Comparison of ENCODE assay signal across 16 cellular contexts in the genomic region with DNA sequence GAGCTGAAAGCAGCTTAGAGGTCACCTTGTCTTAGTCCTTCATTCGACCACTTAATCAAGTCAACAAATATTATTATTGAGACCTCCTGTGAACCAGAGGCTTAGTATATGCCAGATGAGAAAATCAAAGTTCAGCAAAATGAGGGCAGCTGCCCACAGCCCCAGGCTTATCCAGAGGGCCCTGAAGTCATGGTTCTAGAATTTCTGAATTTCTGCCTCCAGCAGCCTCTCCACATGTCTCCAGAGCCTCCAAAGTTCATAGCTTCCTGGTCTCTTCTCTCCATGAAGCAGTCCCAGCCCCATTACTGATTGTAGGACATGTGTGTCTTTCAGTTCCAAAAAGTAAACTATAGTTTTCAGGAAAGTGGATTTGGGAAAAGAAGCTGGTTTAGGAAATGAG.
A peak's percentile ranks its signal among the peaks of the same experiment; 100 is the strongest.
DNase-seq lines count a peak whose midpoint lies in the region; ATAC-seq and TF ChIP-seq lines count a peak whose summit lies in the region.
"Had no signal": no experiment of that assay in that cellular context is flagged by ENCODE, and none has a peak within 500 bp of the region (broad histone marks: within the 10 kb centered on the region; RNA-seq: fewer than 3 reads in every experiment).

No MANE protein-coding gene starts in this region.

- no TSS peak for BruUV-seq in HCT116 (replicated peaks; lab: Mats Ljungman, UMichigan)

- RAD21 ChIA-PET in HCT116 (lab: Charles Lee; ENCODE audit: low non-redundant PET in 1 of 2, low total read pairs in 2 of 2, uncharacterized antibody in 2 of 2, unreplicated experiment in 2 of 2) = no interaction called here

- H3K4me1 Mint-ChIP-seq in neural crest cell = no peaks in the 10 kb centered on the region
- no peaks in the 10 kb centered on the region for H3K4me1 Mint-ChIP-seq in activated T-helper 2 cell treated with anti-CD3 and anti-CD28 coated beads, Interferon-gamma antibody, Interleukin-2, Interleukin-4, amounts not matched to agents 10 μg/mL and 5 μg/mL and 100 μg/mL, durations not matched to agents 14 hours and 24 hours and 36 hours (ENCODE audit: low read depth)
- H3K4me1 Mint-ChIP-seq: CD4-positive, CD25-positive, alpha-beta regulatory T cell had no signal

- no peak overlapping the region for H3K9ac ChIP-seq in HCT116 (ENCODE audit: low read length)
- H3K9ac ChIP-seq: BLaER1 treated with 17β-estradiol and CSF1 and Interleukin-3, amounts not matched to agents 10 nM and 100 nM had no signal

- H3K4me1 ChIP-seq in HCT116 (ENCODE audit: control insufficient read depth in 1 of 2, insufficient read depth in 2 of 2, low read length in 2 of 2) (peaks cover 13 to 44% of the 10 kb centered on the region in 2 experiments), left lung (peaks cover 0 to 11% of the 10 kb centered on the region in 2 donors), uterus (no peaks in the 10 kb centered on the region), left ventricle myocardium inferior (no peaks in the 10 kb centered on the region), gastrocnemius medialis (no peaks in the 10 kb centered on the region)
- H3K4me1 ChIP-seq: BLaER1 treated with 17β-estradiol and CSF1 and Interleukin-3, amounts not matched to agents 10 nM and 100 nM; HAP-1 had no signal

- no peak for ATAC-seq in HCT116
- ATAC-seq in left lung = no peak
- ATAC-seq in gastrocnemius medialis = no peak
- ATAC-seq: HepG2 had no signal

- H4K20me1 ChIP-seq in HCT116 (ENCODE audit: insufficient read depth) = no peaks in the 10 kb centered on the region
- H4K20me1 ChIP-seq: BLaER1 treated with 17β-estradiol and CSF1 and Interleukin-3, amounts not matched to agents 10 nM and 100 nM had no signal

- in situ Hi-C loops in gastrocnemius medialis (cut with MboI; ENCODE audit: low sequenced_read_pairs in 4 of 4) = no loop called here

- DNase-seq in HCT116 (ENCODE audit: low read depth, low spot score) (no peak), left lung (no peak), neural crest cell (ENCODE audit: low read depth, low spot score) (no peak), uterus (no peak), left ventricle myocardium inferior (no peak), gastrocnemius medialis (no peak)
- DNase-seq in activated T-helper 2 cell treated with anti-CD3 and anti-CD28 coated beads, Interferon-gamma antibody, Interleukin-2, Interleukin-4, amounts not matched to agents 10 μg/mL and 5 μg/mL and 100 μg/mL, durations not matched to agents 14 hours and 24 hours and 36 hours (ENCODE audit: low spot score) = no peak
- DNase-seq: ACHN; CD4-positive, CD25-positive, alpha-beta regulatory T cell; DMS 273 treated with DMSO at 0.1 percent for 48 hours; DMS79; GOT3 had no signal

- POLR2A ChIA-PET in HCT116 (lab: Charles Lee) = no interaction called here

- H3K4me3 Mint-ChIP-seq in neural crest cell = no peak overlapping the region
- H3K4me3 Mint-ChIP-seq in activated T-helper 2 cell treated with anti-CD3 and anti-CD28 coated beads, Interferon-gamma antibody, Interleukin-2, Interleukin-4, amounts not matched to agents 10 μg/mL and 5 μg/mL and 100 μg/mL, durations not matched to agents 14 hours and 24 hours and 36 hours (ENCODE audit: low read depth) = no peak overlapping the region
- H3K4me3 Mint-ChIP-seq: CD4-positive, CD25-positive, alpha-beta regulatory T cell had no signal

- peak overlapping the region; percentile 75 for H2AFZ ChIP-seq in HCT116 (ENCODE audit: low read depth, low read length, poor library complexity, severe bottlenecking)

- H3K27ac Mint-ChIP-seq in neural crest cell (ENCODE audit: unreplicated experiment) = peak overlapping the region; percentile 86
- no peak overlapping the region for H3K27ac Mint-ChIP-seq in activated T-helper 2 cell treated with anti-CD3 and anti-CD28 coated beads, Interferon-gamma antibody, Interleukin-2, Interleukin-4, amounts not matched to agents 10 μg/mL and 5 μg/mL and 100 μg/mL, durations not matched to agents 14 hours and 24 hours and 36 hours

- H3K79me2 ChIP-seq in HCT116 (ENCODE audit: insufficient read depth, low read length) = no peaks in the 10 kb centered on the region

- H3K27ac ChIP-seq in HCT116 (ENCODE audit: low read depth, low read length) = no peak overlapping the region
- peak overlapping the region; percentile 14 to 39 for H3K27ac ChIP-seq in left lung
- peak overlapping the region; percentile 11 to 46 for H3K27ac ChIP-seq in uterus
- H3K27ac ChIP-seq in left ventricle myocardium inferior (replicated peaks) = no peak overlapping the region
- no peak overlapping the region for H3K27ac ChIP-seq in gastrocnemius medialis
- H3K27ac ChIP-seq: BLaER1 treated with 17β-estradiol and CSF1 and Interleukin-3, amounts not matched to agents 10 nM and 100 nM had no signal

- H3K9me3 Mint-ChIP-seq in neural crest cell = peaks cover 5% of the 10 kb centered on the region
- H3K9me3 Mint-ChIP-seq in activated T-helper 2 cell treated with anti-CD3 and anti-CD28 coated beads, Interferon-gamma antibody, Interleukin-2, Interleukin-4, amounts not matched to agents 10 μg/mL and 5 μg/mL and 100 μg/mL, durations not matched to agents 14 hours and 24 hours and 36 hours = no peaks in the 10 kb centered on the region
- H3K9me3 Mint-ChIP-seq: CD4-positive, CD25-positive, alpha-beta regulatory T cell had no signal

- TF ChIP-seq POLR2A in HCT116 (IDR thresholded peaks at IDR 0.05; ENCODE audit: borderline replicate concordance, extremely low read depth, insufficient read depth, insufficient read length) = no peak
- TF ChIP-seq POLR2A in uterus (IDR thresholded peaks at IDR 0.05) = no peak
- TF ChIP-seq POLR2A in gastrocnemius medialis (IDR thresholded peaks at IDR 0.05) = no peak

- H3K9me3 ChIP-seq in HCT116 (ENCODE audit: control insufficient read depth in 1 of 2, insufficient read depth in 1 of 2, low read depth in 1 of 2, low read length in 2 of 2) = no peaks in the 10 kb centered on the region
- H3K9me3 ChIP-seq in left lung = no peaks in the 10 kb centered on the region
- H3K9me3 ChIP-seq in uterus = no peaks in the 10 kb centered on the region
- no peaks in the 10 kb centered on the region for H3K9me3 ChIP-seq in left ventricle myocardium inferior (replicated peaks)
- no peaks in the 10 kb centered on the region for H3K9me3 ChIP-seq in gastrocnemius medialis
- H3K9me3 ChIP-seq: BLaER1 treated with 17β-estradiol and CSF1 and Interleukin-3, amounts not matched to agents 10 nM and 100 nM; HAP-1 had no signal

- H3K36me3 ChIP-seq in HCT116 (ENCODE audit: control insufficient read depth in 1 of 2, insufficient read depth in 2 of 2, low read length in 2 of 2) (no peaks in the 10 kb centered on the region), left lung (no peaks in the 10 kb centered on the region), uterus (no peaks in the 10 kb centered on the region), left ventricle myocardium inferior (no peaks in the 10 kb centered on the region), gastrocnemius medialis (no peaks in the 10 kb centered on the region)
- H3K36me3 ChIP-seq: BLaER1 treated with 17β-estradiol and CSF1 and Interleukin-3, amounts not matched to agents 10 nM and 100 nM; HAP-1 had no signal

- no peaks in the 10 kb centered on the region for H3K27me3 Mint-ChIP-seq in neural crest cell (ENCODE audit: low read depth)
- H3K27me3 Mint-ChIP-seq in activated T-helper 2 cell treated with anti-CD3 and anti-CD28 coated beads, Interferon-gamma antibody, Interleukin-2, Interleukin-4, amounts not matched to agents 10 μg/mL and 5 μg/mL and 100 μg/mL, durations not matched to agents 14 hours and 24 hours and 36 hours (ENCODE audit: low read depth) = peaks cover 38% of the 10 kb centered on the region

- TF ChIP-seq RAD21 in HCT116 (IDR thresholded peaks at IDR 0.05; ENCODE audit: low read depth) = no peak

- CTCF ChIA-PET in HCT116 (lab: Charles Lee) = no interaction called here

- TF ChIP-seq CTCF in HCT116 (IDR thresholded peaks at IDR 0.05 in 2 of 3, conservative IDR thresholded peaks at IDR 0.05 in 1 of 3; ENCODE audit: borderline replicate concordance in 1 of 3, insufficient read depth in 1 of 3, low read depth in 2 of 3, low read length in 2 of 3) (no peak), left lung (IDR thresholded peaks at IDR 0.05) (no peak), neural crest cell (conservative IDR thresholded peaks at IDR 0.05) (no peak), uterus (IDR thresholded peaks at IDR 0.05) (no peak), left ventricle myocardium inferior (IDR thresholded peaks at IDR 0.05; ENCODE audit: borderline replicate concordance) (no peak), gastrocnemius medialis (IDR thresholded peaks at IDR 0.05 in 4 of 5, conservative IDR thresholded peaks at IDR 0.05 in 1 of 5) (no peak)

- no peaks in the 10 kb centered on the region for H3K36me3 Mint-ChIP-seq in neural crest cell (ENCODE audit: low read depth)
- no peaks in the 10 kb centered on the region for H3K36me3 Mint-ChIP-seq in activated T-helper 2 cell treated with anti-CD3 and anti-CD28 coated beads, Interferon-gamma antibody, Interleukin-2, Interleukin-4, amounts not matched to agents 10 μg/mL and 5 μg/mL and 100 μg/mL, durations not matched to agents 14 hours and 24 hours and 36 hours (ENCODE audit: low read depth)
- H3K36me3 Mint-ChIP-seq: CD4-positive, CD25-positive, alpha-beta regulatory T cell had no signal

- H3K27me3 ChIP-seq in HCT116 (ENCODE audit: insufficient read depth, low read length) (no peaks in the 10 kb centered on the region), left lung (no peaks in the 10 kb centered on the region), uterus (no peaks in the 10 kb centered on the region), left ventricle myocardium inferior (ENCODE audit: low read depth) (no peaks in the 10 kb centered on the region), gastrocnemius medialis (no peaks in the 10 kb centered on the region)
- H3K27me3 ChIP-seq: BLaER1 treated with 17β-estradiol and CSF1 and Interleukin-3, amounts not matched to agents 10 nM and 100 nM had no signal

- H3K4me3 ChIP-seq in HCT116 (replicated peaks in 1 of 2; ENCODE audit: low read depth in 1 of 2, low read length in 2 of 2) (no peak overlapping the region), left lung (no peak overlapping the region), uterus (no peak overlapping the region), left ventricle myocardium inferior (no peak overlapping the region), gastrocnemius medialis (no peak overlapping the region)
- H3K4me3 ChIP-seq: BLaER1 treated with 17β-estradiol and CSF1 and Interleukin-3, amounts not matched to agents 10 nM and 100 nM; GM12878; HAP-1 had no signal

- intact Hi-C loops in HCT116 (cut with micrococcal nuclease) (no loop called here), left lung (cut with DNase I) (no loop called here), uterus (cut with DNase I; ENCODE audit: low total_unique reads) (no loop called here), left ventricle myocardium inferior (cut with micrococcal nuclease) (no loop called here), gastrocnemius medialis (cut with DNase I; ENCODE audit: low total_unique reads) (no loop called here)
- intact Hi-C loops in activated T-helper 2 cell treated with anti-CD3 and anti-CD28 coated beads, Interferon-gamma antibody, Interleukin-2, Interleukin-4, amounts not matched to agents 10 μg/mL and 5 μg/mL and 100 μg/mL, durations not matched to agents 14 hours and 24 hours and 36 hours (cut with micrococcal nuclease) = no loop called here

- no peaks in the 10 kb centered on the region for H3K9me2 ChIP-seq in HCT116 (ENCODE audit: insufficient read depth)

- no peak overlapping the region for H3K4me2 ChIP-seq in HCT116 (ENCODE audit: low read length)
- H3K4me2 ChIP-seq: BLaER1 treated with 17β-estradiol and CSF1 and Interleukin-3, amounts not matched to agents 10 nM and 100 nM had no signal

Comparison
In these comparisons a context has a peak if more than half of its experiments do, and no peak if none do; other contexts are left out.
1. H3K27ac ChIP-seq: peak in left lung (2 of 2) and uterus (2 of 2); none in HCT116 (single experiment), left ventricle myocardium inferior (single experiment) and gastrocnemius medialis (0 of 4).